In genomic region chr10:44865289-44865671, GRCh38 we compare ENCODE assay signal across 9 cellular contexts. TPM values are rescaled to one million over a fixed set of nuclear protein-coding genes. Genes with fewer than 3 reads are reported as not detected.
DNase-seq lines count a peak whose midpoint lies in the region; ATAC-seq and TF ChIP-seq lines count a peak whose summit lies in the region.
"Had no signal": no experiment of that assay in that cellular context is flagged by ENCODE, and none has a peak within 500 bp of the region (broad histone marks: within the 10 kb centered on the region; RNA-seq: fewer than 3 reads in every experiment).

No MANE protein-coding gene starts in this region.

- peaks cover 0 to 1% (median 0%) of the 10 kb centered on the region in 3 donors for H3K36me3 Mint-ChIP-seq in CD8-positive, alpha-beta memory T cell
- no peaks in the 10 kb centered on the region for H3K36me3 Mint-ChIP-seq in activated T-helper 1 cell treated with anti-CD3 and anti-CD28 coated beads, Interleukin-12 subunit alpha, Interleukin-12 subunit beta, Interleukin-2, Interleukin-4 antibody, amounts not matched to agents 30 ng/mL and 10 ng/mL and 1 ng/mL, durations not matched to agents 14 hours and 24 hours and 36 hours (ENCODE audit: low read depth)

- no peak for TF ChIP-seq EP300 in neural cell (conservative IDR thresholded peaks at IDR 0.05; ENCODE audit: poor library complexity, severe bottlenecking)

- peaks cover 4% of the 10 kb centered on the region for H3K4me1 ChIP-seq in CD8-positive, alpha-beta memory T cell (ENCODE audit: insufficient read depth, low read length)
- no peaks in the 10 kb centered on the region for H3K4me1 ChIP-seq in OCI-LY3 (ENCODE audit: low read length)

- H3K4me3 Mint-ChIP-seq in CD8-positive, alpha-beta memory T cell = peak overlapping the region in 5 of 7 donors; percentile 26 to 93 (median 84)
- H3K4me3 Mint-ChIP-seq in activated T-helper 1 cell treated with anti-CD3 and anti-CD28 coated beads, Interleukin-12 subunit alpha, Interleukin-12 subunit beta, Interleukin-2, Interleukin-4 antibody, amounts not matched to agents 30 ng/mL and 10 ng/mL and 1 ng/mL, durations not matched to agents 14 hours and 24 hours and 36 hours = no peak overlapping the region

- no peak for DNase-seq in CD8-positive, alpha-beta memory T cell
- DNase-seq in OCI-M1 (lab: John Stamatoyannopoulos, UW) = no peak
- DNase-seq in activated T-helper 1 cell treated with anti-CD3 and anti-CD28 coated beads, Interleukin-12 subunit alpha, Interleukin-12 subunit beta, Interleukin-2, Interleukin-4 antibody, amounts not matched to agents 30 ng/mL and 10 ng/mL and 1 ng/mL, durations not matched to agents 14 hours and 24 hours and 36 hours (ENCODE audit: low spot score) = no peak

- intact Hi-C loops in activated T-helper 1 cell treated with anti-CD3 and anti-CD28 coated beads, Interleukin-12 subunit alpha, Interleukin-12 subunit beta, Interleukin-2, Interleukin-4 antibody, amounts not matched to agents 30 ng/mL and 10 ng/mL and 1 ng/mL, durations not matched to agents 14 hours and 24 hours and 36 hours (cut with micrococcal nuclease) = loop anchor here (5.0 kb wide), 1 partner anchor 478 kb away; the partner anchor contains the start of gene CXCL12

- H3K27me3 Mint-ChIP-seq in CD8-positive, alpha-beta memory T cell = peaks cover 28 to 68% of the 10 kb centered on the region in 2 donors
- peaks cover 56% of the 10 kb centered on the region for H3K27me3 Mint-ChIP-seq in activated T-helper 1 cell treated with anti-CD3 and anti-CD28 coated beads, Interleukin-12 subunit alpha, Interleukin-12 subunit beta, Interleukin-2, Interleukin-4 antibody, amounts not matched to agents 30 ng/mL and 10 ng/mL and 1 ng/mL, durations not matched to agents 14 hours and 24 hours and 36 hours (ENCODE audit: insufficient read depth)

- peak overlapping the region; percentile 66 for H3K4me3 ChIP-seq in CD8-positive, alpha-beta memory T cell (ENCODE audit: low read length)
- no peak overlapping the region for H3K4me3 ChIP-seq in OCI-LY3 (ENCODE audit: low read length)
- peak overlapping the region; percentile 64 for H3K4me3 ChIP-seq in neural cell (ENCODE audit: low read length)

- no peak overlapping the region for H3K9ac ChIP-seq in OCI-LY3 (ENCODE audit: low read length)
- H3K9ac ChIP-seq in neural cell (ENCODE audit: low read length) = peak overlapping the region; percentile 69

- TF ChIP-seq CTCF in OCI-LY3 (IDR thresholded peaks at IDR 0.05; ENCODE audit: low read depth, low read length) (no peak), neural cell (IDR thresholded peaks at IDR 0.05; ENCODE audit: poor library complexity, severe bottlenecking) (no peak)

- no peak overlapping the region for H3K27ac ChIP-seq in CD8-positive, alpha-beta memory T cell (ENCODE audit: low read depth, low read length)
- H3K27ac ChIP-seq in OCI-LY3 (ENCODE audit: low read length) (no peak overlapping the region), neural cell (ENCODE audit: low read length) (no peak overlapping the region)
- H3K27ac ChIP-seq: RWPE1 had no signal

- H3K4me2 ChIP-seq in OCI-LY3 (ENCODE audit: low read length) (peak overlapping the region; percentile 61), neural cell (ENCODE audit: low read length) (no peak overlapping the region)

- H3K36me3 ChIP-seq in CD8-positive, alpha-beta memory T cell (ENCODE audit: insufficient read depth, low read length) = no peaks in the 10 kb centered on the region
- H3K36me3 ChIP-seq in OCI-LY3 (replicated peaks; ENCODE audit: low read depth, low read length) (no peaks in the 10 kb centered on the region), neural cell (ENCODE audit: insufficient read depth, low read length) (no peaks in the 10 kb centered on the region)

- ATAC-seq in esophagus mucosa (peak; percentile 17), GM19023 (IDR thresholded peaks at IDR 0.05; ENCODE audit: unreplicated experiment) (no peak), HG03432 (IDR thresholded peaks at IDR 0.05; ENCODE audit: unreplicated experiment) (no peak)

- H4K20me1 ChIP-seq in OCI-LY3 (ENCODE audit: insufficient read depth, low read length) (no peaks in the 10 kb centered on the region), neural cell (ENCODE audit: insufficient read depth) (no peaks in the 10 kb centered on the region)

- CTCF ChIA-PET in CD8-positive, alpha-beta memory T cell (lab: Charles Lee) = interaction anchor here (1.0 to 1.7 kb wide), 7 partner anchors 11 to 1195 kb away, joined by 3 to 8 read pairs (median 4); no protein-coding TSS in a partner anchor

- no peak overlapping the region for H3K27ac Mint-ChIP-seq in CD8-positive, alpha-beta memory T cell
- no peak overlapping the region for H3K27ac Mint-ChIP-seq in activated T-helper 1 cell treated with anti-CD3 and anti-CD28 coated beads, Interleukin-12 subunit alpha, Interleukin-12 subunit beta, Interleukin-2, Interleukin-4 antibody, amounts not matched to agents 30 ng/mL and 10 ng/mL and 1 ng/mL, durations not matched to agents 14 hours and 24 hours and 36 hours

- no peak overlapping the region for H2AFZ ChIP-seq in OCI-LY3 (ENCODE audit: low read depth, low read length)
- no peak overlapping the region for H2AFZ ChIP-seq in neural cell (ENCODE audit: low read depth, low read length)

- H3F3A ChIP-seq in neural cell (ENCODE audit: insufficient read depth, low read length, poor library complexity, severe bottlenecking) = no peaks in the 10 kb centered on the region

- no peak for TF ChIP-seq RAD21 in neural cell (conservative IDR thresholded peaks at IDR 0.05)

- no peaks in the 10 kb centered on the region for H3K9me3 Mint-ChIP-seq in CD8-positive, alpha-beta memory T cell
- H3K9me3 Mint-ChIP-seq in activated T-helper 1 cell treated with anti-CD3 and anti-CD28 coated beads, Interleukin-12 subunit alpha, Interleukin-12 subunit beta, Interleukin-2, Interleukin-4 antibody, amounts not matched to agents 30 ng/mL and 10 ng/mL and 1 ng/mL, durations not matched to agents 14 hours and 24 hours and 36 hours = no peaks in the 10 kb centered on the region

- H3K9me2 ChIP-seq in neural cell (ENCODE audit: insufficient read depth, low read length) = no peaks in the 10 kb centered on the region

- POLR2A ChIA-PET in CD8-positive, alpha-beta memory T cell (lab: Charles Lee) = no interaction called here

- H3K9me3 ChIP-seq in CD8-positive, alpha-beta memory T cell (ENCODE audit: low read length) = no peaks in the 10 kb centered on the region
- H3K9me3 ChIP-seq in OCI-LY3 (ENCODE audit: insufficient read depth, low read length) (no peaks in the 10 kb centered on the region), neural cell (ENCODE audit: low read length) (no peaks in the 10 kb centered on the region)

- peaks cover 12% of the 10 kb centered on the region for H3K27me3 ChIP-seq in CD8-positive, alpha-beta memory T cell (ENCODE audit: insufficient read depth, low read length, poor library complexity, severe bottlenecking)
- H3K27me3 ChIP-seq in OCI-LY3 (ENCODE audit: low read depth, low read length) (peaks cover 4% of the 10 kb centered on the region; the same call in 1 of the 2 replicates), neural cell (ENCODE audit: insufficient read depth, low read depth, low read length) (no peaks in the 10 kb centered on the region)

- H3K4me1 Mint-ChIP-seq in CD8-positive, alpha-beta memory T cell = peaks cover 14 to 18% (median 16%) of the 10 kb centered on the region in 3 donors
- peaks cover 17% of the 10 kb centered on the region for H3K4me1 Mint-ChIP-seq in activated T-helper 1 cell treated with anti-CD3 and anti-CD28 coated beads, Interleukin-12 subunit alpha, Interleukin-12 subunit beta, Interleukin-2, Interleukin-4 antibody, amounts not matched to agents 30 ng/mL and 10 ng/mL and 1 ng/mL, durations not matched to agents 14 hours and 24 hours and 36 hours (ENCODE audit: low read depth)

- H3K79me2 ChIP-seq in OCI-LY3 (ENCODE audit: low read length) (no peaks in the 10 kb centered on the region), neural cell (replicated peaks; ENCODE audit: insufficient read depth, low read length) (no peaks in the 10 kb centered on the region)

TF ChIP-seq in neural cell, 6 proteins besides CTCF, POLR2A, EP300 and RAD21:
- TF ChIP-seq TAF1 (IDR thresholded peaks at IDR 0.05; ENCODE audit: low read depth) = no peak
- TF ChIP-seq SMC3 (conservative IDR thresholded peaks at IDR 0.05; ENCODE audit: poor library complexity) = no peak
- no peak for TF ChIP-seq EZH2 (IDR thresholded peaks at IDR 0.05; ENCODE audit: borderline replicate concordance, insufficient read depth, low read length, poor library complexity, severe bottlenecking)
- no peak for TF ChIP-seq MXI1 (conservative IDR thresholded peaks at IDR 0.05; ENCODE audit: poor library complexity, severe bottlenecking)
- TF ChIP-seq REST (IDR thresholded peaks at IDR 0.05; ENCODE audit: borderline replicate concordance) = no peak
- TF ChIP-seq POLR2AphosphoS5 (IDR thresholded peaks at IDR 0.05) = no peak

RNA-seq across cellular contexts. Expression of gene TMEM72, which starts 45.9 kb away (rescaled TPM):
- total RNA-seq in CD8-positive, alpha-beta memory T cell = not detected
- not detected for polyA plus RNA-seq in CD8-positive, alpha-beta memory T cell
- total RNA-seq in esophagus mucosa = not detected
- polyA plus RNA-seq in neural cell = 1.4 TPM in 2 replicates
- 0.24 and 0.58 TPM in 2 replicates for polyA minus RNA-seq in neural cell
- not detected in 2 replicates for total RNA-seq in activated T-helper 1 cell treated with anti-CD3 and anti-CD28 coated beads, Interleukin-12 subunit alpha, Interleukin-12 subunit beta, Interleukin-2, Interleukin-4 antibody, amounts not matched to agents 30 ng/mL and 10 ng/mL and 1 ng/mL, durations not matched to agents 14 hours and 24 hours and 36 hours
